ENCODE assay signal across 1 cellular context in the genomic region with DNA sequence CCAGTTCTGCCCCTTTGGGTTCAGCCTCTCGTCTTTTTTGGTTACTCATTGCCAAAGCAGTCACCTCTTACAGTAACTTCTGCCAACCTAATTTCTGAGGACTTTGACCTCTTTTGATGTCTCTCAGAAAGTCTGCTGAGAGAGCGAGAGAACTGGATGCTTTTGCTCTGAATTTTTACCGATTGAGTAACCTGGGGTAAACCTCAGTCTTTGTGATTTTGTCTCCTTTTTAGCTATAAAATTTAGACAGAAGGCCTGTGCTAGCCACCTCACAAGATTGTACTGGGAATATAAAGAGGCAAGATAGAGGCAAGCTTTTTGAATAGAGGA.
A peak's percentile ranks its signal among the peaks of the same experiment; 100 is the strongest.
TF ChIP-seq lines count a peak whose summit lies in the region.

No MANE protein-coding gene starts in this region.

TF ChIP-seq in HepG2, 621 proteins besides CTCF, POLR2A, EP300 and RAD21 (continued from another document and continues in another):
- TF ChIP-seq, protein P1, sequence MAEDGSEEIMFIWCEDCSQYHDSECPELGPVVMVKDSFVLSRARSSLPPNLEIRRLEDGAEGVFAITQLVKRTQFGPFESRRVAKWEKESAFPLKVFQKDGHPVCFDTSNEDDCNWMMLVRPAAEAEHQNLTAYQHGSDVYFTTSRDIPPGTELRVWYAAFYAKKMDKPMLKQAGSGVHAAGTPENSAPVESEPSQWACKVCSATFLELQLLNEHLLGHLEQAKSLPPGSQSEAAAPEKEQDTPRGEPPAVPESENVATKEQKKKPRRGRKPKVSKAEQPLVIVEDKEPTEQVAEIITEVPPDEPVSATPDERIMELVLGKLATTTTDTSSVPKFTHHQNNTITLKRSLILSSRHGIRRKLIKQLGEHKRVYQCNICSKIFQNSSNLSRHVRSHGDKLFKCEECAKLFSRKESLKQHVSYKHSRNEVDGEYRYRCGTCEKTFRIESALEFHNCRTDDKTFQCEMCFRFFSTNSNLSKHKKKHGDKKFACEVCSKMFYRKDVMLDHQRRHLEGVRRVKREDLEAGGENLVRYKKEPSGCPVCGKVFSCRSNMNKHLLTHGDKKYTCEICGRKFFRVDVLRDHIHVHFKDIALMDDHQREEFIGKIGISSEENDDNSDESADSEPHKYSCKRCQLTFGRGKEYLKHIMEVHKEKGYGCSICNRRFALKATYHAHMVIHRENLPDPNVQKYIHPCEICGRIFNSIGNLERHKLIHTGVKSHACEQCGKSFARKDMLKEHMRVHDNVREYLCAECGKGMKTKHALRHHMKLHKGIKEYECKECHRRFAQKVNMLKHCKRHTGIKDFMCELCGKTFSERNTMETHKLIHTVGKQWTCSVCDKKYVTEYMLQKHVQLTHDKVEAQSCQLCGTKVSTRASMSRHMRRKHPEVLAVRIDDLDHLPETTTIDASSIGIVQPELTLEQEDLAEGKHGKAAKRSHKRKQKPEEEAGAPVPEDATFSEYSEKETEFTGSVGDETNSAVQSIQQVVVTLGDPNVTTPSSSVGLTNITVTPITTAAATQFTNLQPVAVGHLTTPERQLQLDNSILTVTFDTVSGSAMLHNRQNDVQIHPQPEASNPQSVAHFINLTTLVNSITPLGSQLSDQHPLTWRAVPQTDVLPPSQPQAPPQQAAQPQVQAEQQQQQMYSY (CRISPR knock-in tag; IDR thresholded peaks at IDR 0.05), result no peak; the same call in 1 of the 2 replicates
- no peak for TF ChIP-seq SAFB2 (CRISPR knock-in tag; IDR thresholded peaks at IDR 0.05; ENCODE audit: borderline replicate concordance, low read depth)
- TF ChIP-seq, protein P2, sequence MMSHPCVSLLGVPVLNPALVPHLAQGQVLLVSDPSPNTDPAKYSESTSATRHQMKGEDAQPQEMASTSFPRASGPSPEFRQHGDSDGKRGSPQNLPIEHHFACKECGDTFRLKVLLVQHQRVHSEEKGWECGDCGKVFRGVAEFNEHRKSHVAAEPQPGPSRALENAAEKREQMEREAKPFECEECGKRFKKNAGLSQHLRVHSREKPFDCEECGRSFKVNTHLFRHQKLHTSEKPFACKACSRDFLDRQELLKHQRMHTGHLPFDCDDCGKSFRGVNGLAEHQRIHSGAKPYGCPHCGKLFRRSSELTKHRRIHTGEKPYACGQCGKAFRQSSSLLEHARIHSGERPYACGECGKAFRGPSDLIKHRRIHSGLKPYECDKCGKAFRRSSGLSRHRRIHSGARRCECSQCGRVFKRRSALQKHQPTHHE (CRISPR knock-in tag; IDR thresholded peaks at IDR 0.05; ENCODE audit: borderline replicate concordance), result no peak
- TF ChIP-seq, protein P3, sequence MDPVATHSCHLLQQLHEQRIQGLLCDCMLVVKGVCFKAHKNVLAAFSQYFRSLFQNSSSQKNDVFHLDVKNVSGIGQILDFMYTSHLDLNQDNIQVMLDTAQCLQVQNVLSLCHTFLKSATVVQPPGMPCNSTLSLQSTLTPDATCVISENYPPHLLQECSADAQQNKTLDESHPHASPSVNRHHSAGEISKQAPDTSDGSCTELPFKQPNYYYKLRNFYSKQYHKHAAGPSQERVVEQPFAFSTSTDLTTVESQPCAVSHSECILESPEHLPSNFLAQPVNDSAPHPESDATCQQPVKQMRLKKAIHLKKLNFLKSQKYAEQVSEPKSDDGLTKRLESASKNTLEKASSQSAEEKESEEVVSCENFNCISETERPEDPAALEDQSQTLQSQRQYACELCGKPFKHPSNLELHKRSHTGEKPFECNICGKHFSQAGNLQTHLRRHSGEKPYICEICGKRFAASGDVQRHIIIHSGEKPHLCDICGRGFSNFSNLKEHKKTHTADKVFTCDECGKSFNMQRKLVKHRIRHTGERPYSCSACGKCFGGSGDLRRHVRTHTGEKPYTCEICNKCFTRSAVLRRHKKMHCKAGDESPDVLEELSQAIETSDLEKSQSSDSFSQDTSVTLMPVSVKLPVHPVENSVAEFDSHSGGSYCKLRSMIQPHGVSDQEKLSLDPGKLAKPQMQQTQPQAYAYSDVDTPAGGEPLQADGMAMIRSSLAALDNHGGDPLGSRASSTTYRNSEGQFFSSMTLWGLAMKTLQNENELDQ (CRISPR knock-in tag; IDR thresholded peaks at IDR 0.05; ENCODE audit: borderline replicate concordance), result no peak
- TF ChIP-seq ZNF3 (CRISPR knock-in tag; IDR thresholded peaks at IDR 0.05), result no peak
- no peak for TF ChIP-seq SUZ12 (IDR thresholded peaks at IDR 0.05; ENCODE audit: low read depth, low read length)
- TF ChIP-seq ARNTL (CRISPR knock-in tag; IDR thresholded peaks at IDR 0.05), result 0 out of 2 replicates have a peak, but pooled peaks have one; percentile 54
- peak; percentile 52; the same call in 1 of the 2 replicates for TF ChIP-seq KMT2A (CRISPR knock-in tag; IDR thresholded peaks at IDR 0.05)
- no peak for TF ChIP-seq ZNF768 (CRISPR knock-in tag; IDR thresholded peaks at IDR 0.05)
- TF ChIP-seq ZNF34 (CRISPR knock-in tag; IDR thresholded peaks at IDR 0.05; ENCODE audit: borderline replicate concordance), result no peak
- TF ChIP-seq ZC3H13 (CRISPR knock-in tag; IDR thresholded peaks at IDR 0.05), result no peak
- TF ChIP-seq HCFC1 (IDR thresholded peaks at IDR 0.05; ENCODE audit: low read depth, low read length), result no peak
- TF ChIP-seq NR3C1 (CRISPR knock-in tag; IDR thresholded peaks at IDR 0.05), result no peak
- TF ChIP-seq ZNF670 (CRISPR knock-in tag; IDR thresholded peaks at IDR 0.05; ENCODE audit: borderline replicate concordance), result no peak
- TF ChIP-seq GZF1 (CRISPR knock-in tag; IDR thresholded peaks at IDR 0.05), result no peak
- TF ChIP-seq, protein P4, sequence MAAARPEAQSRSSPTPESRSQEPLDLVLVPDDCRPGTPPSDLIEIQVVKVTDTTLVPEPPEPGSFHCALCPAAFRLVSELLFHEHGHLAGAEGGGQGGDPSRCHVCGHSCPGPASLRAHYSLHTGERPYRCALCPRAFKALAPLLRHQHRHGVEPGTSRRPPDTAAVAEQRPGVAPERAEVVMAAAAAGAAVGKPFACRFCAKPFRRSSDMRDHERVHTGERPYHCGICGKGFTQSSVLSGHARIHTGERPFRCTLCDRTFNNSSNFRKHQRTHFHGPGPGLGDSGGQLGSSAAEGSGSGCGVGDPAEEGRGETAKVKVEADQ (CRISPR knock-in tag; IDR thresholded peaks at IDR 0.05; ENCODE audit: borderline replicate concordance), result no peak
- no peak for TF ChIP-seq ZSCAN21 (CRISPR knock-in tag; IDR thresholded peaks at IDR 0.05; ENCODE audit: borderline replicate concordance)
- no peak for TF ChIP-seq ISX (CRISPR knock-in tag; conservative IDR thresholded peaks at IDR 0.05)
- peak; percentile 92 for TF ChIP-seq ISL2 (CRISPR knock-in tag; IDR thresholded peaks at IDR 0.05)
- no peak for TF ChIP-seq SIN3A (IDR thresholded peaks at IDR 0.05; ENCODE audit: borderline replicate concordance, low read depth, low read length)
- no peak for TF ChIP-seq HHEX (CRISPR knock-in tag; IDR thresholded peaks at IDR 0.05)
- TF ChIP-seq MED13 (CRISPR knock-in tag; IDR thresholded peaks at IDR 0.05), result 0 out of 2 replicates have a peak, but pooled peaks have one; percentile 32
- TF ChIP-seq TBX2 (CRISPR knock-in tag; IDR thresholded peaks at IDR 0.05; ENCODE audit: borderline replicate concordance), result peak; percentile 74; the same call in 1 of the 2 replicates
- TF ChIP-seq HNF4A (CRISPR knock-in tag; IDR thresholded peaks at IDR 0.05), result peak; percentile 98
- no peak for TF ChIP-seq MAF1 (CRISPR knock-in tag; IDR thresholded peaks at IDR 0.05; ENCODE audit: borderline replicate concordance)
- TF ChIP-seq, protein P5, sequence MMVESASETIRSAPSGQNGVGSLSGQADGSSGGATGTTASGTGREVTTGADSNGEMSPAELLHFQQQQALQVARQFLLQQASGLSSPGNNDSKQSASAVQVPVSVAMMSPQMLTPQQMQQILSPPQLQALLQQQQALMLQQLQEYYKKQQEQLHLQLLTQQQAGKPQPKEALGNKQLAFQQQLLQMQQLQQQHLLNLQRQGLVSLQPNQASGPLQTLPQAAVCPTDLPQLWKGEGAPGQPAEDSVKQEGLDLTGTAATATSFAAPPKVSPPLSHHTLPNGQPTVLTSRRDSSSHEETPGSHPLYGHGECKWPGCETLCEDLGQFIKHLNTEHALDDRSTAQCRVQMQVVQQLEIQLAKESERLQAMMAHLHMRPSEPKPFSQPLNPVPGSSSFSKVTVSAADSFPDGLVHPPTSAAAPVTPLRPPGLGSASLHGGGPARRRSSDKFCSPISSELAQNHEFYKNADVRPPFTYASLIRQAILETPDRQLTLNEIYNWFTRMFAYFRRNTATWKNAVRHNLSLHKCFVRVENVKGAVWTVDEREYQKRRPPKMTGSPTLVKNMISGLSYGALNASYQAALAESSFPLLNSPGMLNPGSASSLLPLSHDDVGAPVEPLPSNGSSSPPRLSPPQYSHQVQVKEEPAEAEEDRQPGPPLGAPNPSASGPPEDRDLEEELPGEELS (CRISPR knock-in tag; IDR thresholded peaks at IDR 0.05), result peak; percentile 87
- no peak for TF ChIP-seq ZFP82 (CRISPR knock-in tag; IDR thresholded peaks at IDR 0.05; ENCODE audit: borderline replicate concordance)
- TF ChIP-seq ATF7-NPFF (CRISPR knock-in tag; IDR thresholded peaks at IDR 0.05; ENCODE audit: low read depth), result no peak
- TF ChIP-seq MTA3 (CRISPR knock-in tag; IDR thresholded peaks at IDR 0.05), result no peak
- TF ChIP-seq, protein P6, sequence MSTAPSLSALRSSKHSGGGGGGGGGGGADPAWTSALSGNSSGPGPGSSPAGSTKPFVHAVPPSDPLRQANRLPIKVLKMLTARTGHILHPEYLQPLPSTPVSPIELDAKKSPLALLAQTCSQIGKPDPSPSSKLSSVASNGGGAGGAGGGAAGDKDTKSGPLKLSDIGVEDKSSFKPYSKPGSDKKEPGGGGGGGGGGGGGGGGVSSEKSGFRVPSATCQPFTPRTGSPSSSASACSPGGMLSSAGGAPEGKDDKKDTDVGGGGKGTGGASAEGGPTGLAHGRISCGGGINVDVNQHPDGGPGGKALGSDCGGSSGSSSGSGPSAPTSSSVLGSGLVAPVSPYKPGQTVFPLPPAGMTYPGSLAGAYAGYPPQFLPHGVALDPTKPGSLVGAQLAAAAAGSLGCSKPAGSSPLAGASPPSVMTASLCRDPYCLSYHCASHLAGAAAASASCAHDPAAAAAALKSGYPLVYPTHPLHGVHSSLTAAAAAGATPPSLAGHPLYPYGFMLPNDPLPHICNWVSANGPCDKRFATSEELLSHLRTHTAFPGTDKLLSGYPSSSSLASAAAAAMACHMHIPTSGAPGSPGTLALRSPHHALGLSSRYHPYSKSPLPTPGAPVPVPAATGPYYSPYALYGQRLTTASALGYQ (CRISPR knock-in tag; IDR thresholded peaks at IDR 0.05), result peak; percentile 71; the same call in 1 of the 2 replicates
- no peak for TF ChIP-seq ZNF607 (CRISPR knock-in tag; IDR thresholded peaks at IDR 0.05; ENCODE audit: borderline replicate concordance)
- TF ChIP-seq, protein P7, sequence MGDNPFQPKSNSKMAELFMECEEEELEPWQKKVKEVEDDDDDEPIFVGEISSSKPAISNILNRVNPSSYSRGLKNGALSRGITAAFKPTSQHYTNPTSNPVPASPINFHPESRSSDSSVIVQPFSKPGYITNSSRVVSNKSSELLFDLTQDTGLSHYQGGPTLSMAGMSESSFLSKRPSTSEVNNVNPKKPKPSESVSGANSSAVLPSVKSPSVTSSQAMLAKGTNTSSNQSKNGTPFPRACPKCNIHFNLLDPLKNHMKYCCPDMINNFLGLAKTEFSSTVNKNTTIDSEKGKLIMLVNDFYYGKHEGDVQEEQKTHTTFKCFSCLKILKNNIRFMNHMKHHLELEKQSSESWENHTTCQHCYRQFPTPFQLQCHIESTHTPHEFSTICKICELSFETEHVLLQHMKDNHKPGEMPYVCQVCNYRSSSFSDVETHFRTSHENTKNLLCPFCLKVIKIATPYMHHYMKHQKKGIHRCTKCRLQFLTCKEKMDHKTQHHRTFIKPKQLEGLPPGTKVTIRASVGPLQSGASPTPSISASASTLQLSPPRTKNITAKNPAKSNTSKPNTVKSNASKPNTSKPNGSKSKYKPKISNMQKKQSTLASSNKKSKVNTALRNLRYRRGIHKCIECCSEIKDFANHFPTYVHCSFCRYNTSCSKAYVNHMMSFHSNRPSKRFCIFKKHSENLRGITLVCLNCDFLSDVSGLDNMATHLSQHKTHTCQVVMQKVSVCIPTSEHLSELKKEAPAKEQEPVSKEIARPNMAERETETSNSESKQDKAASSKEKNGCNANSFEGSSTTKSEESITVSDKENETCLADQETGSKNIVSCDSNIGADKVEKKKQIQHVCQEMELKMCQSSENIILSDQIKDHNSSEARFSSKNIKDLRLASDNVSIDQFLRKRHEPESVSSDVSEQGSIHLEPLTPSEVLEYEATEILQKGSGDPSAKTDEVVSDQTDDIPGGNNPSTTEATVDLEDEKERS (CRISPR knock-in tag; IDR thresholded peaks at IDR 0.05), result no peak
- TF ChIP-seq, protein P8, sequence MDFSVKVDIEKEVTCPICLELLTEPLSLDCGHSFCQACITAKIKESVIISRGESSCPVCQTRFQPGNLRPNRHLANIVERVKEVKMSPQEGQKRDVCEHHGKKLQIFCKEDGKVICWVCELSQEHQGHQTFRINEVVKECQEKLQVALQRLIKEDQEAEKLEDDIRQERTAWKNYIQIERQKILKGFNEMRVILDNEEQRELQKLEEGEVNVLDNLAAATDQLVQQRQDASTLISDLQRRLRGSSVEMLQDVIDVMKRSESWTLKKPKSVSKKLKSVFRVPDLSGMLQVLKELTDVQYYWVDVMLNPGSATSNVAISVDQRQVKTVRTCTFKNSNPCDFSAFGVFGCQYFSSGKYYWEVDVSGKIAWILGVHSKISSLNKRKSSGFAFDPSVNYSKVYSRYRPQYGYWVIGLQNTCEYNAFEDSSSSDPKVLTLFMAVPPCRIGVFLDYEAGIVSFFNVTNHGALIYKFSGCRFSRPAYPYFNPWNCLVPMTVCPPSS (IDR thresholded peaks at IDR 0.05), result no peak
- peak; percentile 75; the same call in 1 of the 2 replicates for TF ChIP-seq SIX1 (CRISPR knock-in tag; IDR thresholded peaks at IDR 0.05; ENCODE audit: borderline replicate concordance)
- TF ChIP-seq CEBPG (CRISPR knock-in tag; IDR thresholded peaks at IDR 0.05), result peak; percentile 93
- peak; percentile 67; the same call in 1 of the 2 replicates for TF ChIP-seq GFI1 (CRISPR knock-in tag; IDR thresholded peaks at IDR 0.05; ENCODE audit: borderline replicate concordance)
- no peak for TF ChIP-seq BRD4 (CRISPR knock-in tag; IDR thresholded peaks at IDR 0.05)
- TF ChIP-seq HIVEP1 (CRISPR knock-in tag; IDR thresholded peaks at IDR 0.05), result no peak
- TF ChIP-seq NFIB (CRISPR knock-in tag; IDR thresholded peaks at IDR 0.05; ENCODE audit: borderline replicate concordance), result no peak
- no peak for TF ChIP-seq SRF (IDR thresholded peaks at IDR 0.05; ENCODE audit: low read depth, low read length)
- no peak for TF ChIP-seq PAX8 (CRISPR knock-in tag; IDR thresholded peaks at IDR 0.05; ENCODE audit: borderline replicate concordance)
- TF ChIP-seq ZNF451 (CRISPR knock-in tag; IDR thresholded peaks at IDR 0.05), result no peak
- TF ChIP-seq, protein P9, sequence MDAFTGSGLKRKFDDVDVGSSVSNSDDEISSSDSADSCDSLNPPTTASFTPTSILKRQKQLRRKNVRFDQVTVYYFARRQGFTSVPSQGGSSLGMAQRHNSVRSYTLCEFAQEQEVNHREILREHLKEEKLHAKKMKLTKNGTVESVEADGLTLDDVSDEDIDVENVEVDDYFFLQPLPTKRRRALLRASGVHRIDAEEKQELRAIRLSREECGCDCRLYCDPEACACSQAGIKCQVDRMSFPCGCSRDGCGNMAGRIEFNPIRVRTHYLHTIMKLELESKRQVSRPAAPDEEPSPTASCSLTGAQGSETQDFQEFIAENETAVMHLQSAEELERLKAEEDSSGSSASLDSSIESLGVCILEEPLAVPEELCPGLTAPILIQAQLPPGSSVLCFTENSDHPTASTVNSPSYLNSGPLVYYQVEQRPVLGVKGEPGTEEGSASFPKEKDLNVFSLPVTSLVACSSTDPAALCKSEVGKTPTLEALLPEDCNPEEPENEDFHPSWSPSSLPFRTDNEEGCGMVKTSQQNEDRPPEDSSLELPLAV (CRISPR knock-in tag; conservative IDR thresholded peaks at IDR 0.05; ENCODE audit: low read depth), result no peak
- no peak for TF ChIP-seq ZNF382 (CRISPR knock-in tag; IDR thresholded peaks at IDR 0.05; ENCODE audit: borderline replicate concordance)
- TF ChIP-seq, protein P10, sequence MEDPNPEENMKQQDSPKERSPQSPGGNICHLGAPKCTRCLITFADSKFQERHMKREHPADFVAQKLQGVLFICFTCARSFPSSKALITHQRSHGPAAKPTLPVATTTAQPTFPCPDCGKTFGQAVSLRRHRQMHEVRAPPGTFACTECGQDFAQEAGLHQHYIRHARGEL (CRISPR knock-in tag; IDR thresholded peaks at IDR 0.05), result no peak
